Comparison of ENCODE assay signal across 1 cellular context in genomic region chr13:59461411-59461810, GRCh38.
TF ChIP-seq lines count a peak whose summit lies in the region.

No MANE protein-coding gene starts in this region.

TF ChIP-seq in K562, 482 proteins besides CTCF, POLR2A, EP300 and RAD21 (continued from another document and continues in another):
- TF ChIP-seq PRDM10 (IDR thresholded peaks at IDR 0.05; ENCODE audit: partially characterized antibody), result no peak
- no peak for TF ChIP-seq SAFB2 (IDR thresholded peaks at IDR 0.05; ENCODE audit: borderline replicate concordance, low read depth, low read length, severe bottlenecking)
- TF ChIP-seq ZNF282 (CRISPR knock-in tag; IDR thresholded peaks at IDR 0.05), result no peak
- TF ChIP-seq FOXA1 (IDR thresholded peaks at IDR 0.05; ENCODE audit: borderline replicate concordance), result no peak
- no peak for TF ChIP-seq GTF2F1 (IDR thresholded peaks at IDR 0.05; ENCODE audit: low read depth, low read length)
- no peak for TF ChIP-seq XRCC4 (IDR thresholded peaks at IDR 0.05; ENCODE audit: extremely low read depth, insufficient read depth, insufficient read length)
- no peak for TF ChIP-seq SMAD4 (CRISPR knock-in tag; conservative IDR thresholded peaks at IDR 0.05)
- TF ChIP-seq SRF (CRISPR knock-in tag; IDR thresholded peaks at IDR 0.05), result no peak
- no peak for TF ChIP-seq CC2D1A (IDR thresholded peaks at IDR 0.05)
- TF ChIP-seq SNIP1 (IDR thresholded peaks at IDR 0.05; ENCODE audit: low read depth), result no peak
- TF ChIP-seq NCOR1 (IDR thresholded peaks at IDR 0.05), result peak; percentile 77
- peak; percentile 81 for TF ChIP-seq MTA2 (IDR thresholded peaks at IDR 0.05; ENCODE audit: low read depth)
- no peak for TF ChIP-seq ZZZ3 (IDR thresholded peaks at IDR 0.05)
- TF ChIP-seq HMBOX1 (IDR thresholded peaks at IDR 0.05), result no peak
- no peak for TF ChIP-seq MYC (IDR thresholded peaks at IDR 0.05; ENCODE audit: low read depth, low read length)
- no peak for TF ChIP-seq MYC (CRISPR knock-in tag; IDR thresholded peaks at IDR 0.05; ENCODE audit: borderline replicate concordance, low read depth)
- no peak for TF ChIP-seq SNRNP70 (optimal IDR thresholded peaks at IDR 0.05; ENCODE audit: low read depth, low read length)
- TF ChIP-seq RBBP5 (IDR thresholded peaks at IDR 0.05; ENCODE audit: borderline replicate concordance, insufficient read depth, low read length, poor library complexity, severe bottlenecking), result no peak
- no peak for TF ChIP-seq ZBTB43 (CRISPR knock-in tag; IDR thresholded peaks at IDR 0.05)
- TF ChIP-seq SMARCA4 (IDR thresholded peaks at IDR 0.05), result peak; percentile 71; the same call in 1 of the 2 replicates
- TF ChIP-seq E2F6 (IDR thresholded peaks at IDR 0.05; ENCODE audit: borderline replicate concordance in 1 of 2, extremely low read depth in 1 of 2, insufficient read depth in 1 of 2, insufficient read length in 1 of 2, low read depth in 1 of 2, low read length in 1 of 2, poor library complexity in 1 of 2, severe bottlenecking in 1 of 2), result no peak
- TF ChIP-seq ZNF165 (CRISPR knock-in tag; IDR thresholded peaks at IDR 0.05; ENCODE audit: borderline replicate concordance), result no peak
- TF ChIP-seq MED1 (CRISPR knock-in tag; IDR thresholded peaks at IDR 0.05; ENCODE audit: borderline replicate concordance), result no peak
- TF ChIP-seq TAL1 (IDR thresholded peaks at IDR 0.05), result peak; percentile 91
- TF ChIP-seq SOX6 (IDR thresholded peaks at IDR 0.05), result peak; percentile 98
- TF ChIP-seq E2F1 (CRISPR knock-in tag; IDR thresholded peaks at IDR 0.05), result no peak
- no peak for TF ChIP-seq CHD2 (IDR thresholded peaks at IDR 0.05; ENCODE audit: low read depth, low read length)
- no peak for TF ChIP-seq OTX1 (CRISPR knock-in tag; IDR thresholded peaks at IDR 0.05)
- TF ChIP-seq POLR3A (IDR thresholded peaks at IDR 0.05; ENCODE audit: borderline replicate concordance, extremely low read depth, insufficient read depth, insufficient read length), result no peak
- TF ChIP-seq ZBTB5 (IDR thresholded peaks at IDR 0.05), result no peak
- TF ChIP-seq RB1 (IDR thresholded peaks at IDR 0.05; ENCODE audit: low read depth), result no peak
- no peak for TF ChIP-seq ZNF212 (CRISPR knock-in tag; IDR thresholded peaks at IDR 0.05)
- no peak for TF ChIP-seq MCM7 (IDR thresholded peaks at IDR 0.05)
- no peak for TF ChIP-seq FOXA3 (CRISPR knock-in tag; conservative IDR thresholded peaks at IDR 0.05 in 1 of 2, IDR thresholded peaks at IDR 0.05 in 1 of 2)
- TF ChIP-seq ZNF253 (CRISPR knock-in tag; conservative IDR thresholded peaks at IDR 0.05), result no peak
- no peak for TF ChIP-seq HES1 (IDR thresholded peaks at IDR 0.05; ENCODE audit: low read depth)
- no peak for TF ChIP-seq ZNF785 (CRISPR knock-in tag; IDR thresholded peaks at IDR 0.05)
- TF ChIP-seq ELK1 (CRISPR knock-in tag; IDR thresholded peaks at IDR 0.05), result no peak
- no peak for TF ChIP-seq ZNF695 (CRISPR knock-in tag; IDR thresholded peaks at IDR 0.05)
- TF ChIP-seq TRIM24 (IDR thresholded peaks at IDR 0.05), result peak in 1 of 2 experiments; percentile 38; a peak in 1 of 4 replicates
- TF ChIP-seq ZC3H8 (IDR thresholded peaks at IDR 0.05), result no peak
- TF ChIP-seq TSHZ1 (CRISPR knock-in tag; IDR thresholded peaks at IDR 0.05), result no peak
- no peak for TF ChIP-seq ZNF311 (CRISPR knock-in tag; IDR thresholded peaks at IDR 0.05)
- no peak for TF ChIP-seq ZKSCAN8 (CRISPR knock-in tag; IDR thresholded peaks at IDR 0.05)
- TF ChIP-seq RBM14 (IDR thresholded peaks at IDR 0.05; ENCODE audit: borderline replicate concordance, insufficient read depth, low read depth, low read length), result no peak
- TF ChIP-seq MAZ (CRISPR knock-in tag; conservative IDR thresholded peaks at IDR 0.05 in 1 of 2, IDR thresholded peaks at IDR 0.05 in 1 of 2), result no peak
- no peak for TF ChIP-seq RFX7 (CRISPR knock-in tag; IDR thresholded peaks at IDR 0.05)
- TF ChIP-seq TAF15 (IDR thresholded peaks at IDR 0.05; ENCODE audit: low read depth, low read length), result no peak
- no peak for TF ChIP-seq KAT2B (IDR thresholded peaks at IDR 0.05; ENCODE audit: low read depth, low read length)
- TF ChIP-seq HDAC8 (tag; IDR thresholded peaks at IDR 0.05), result no peak
- TF ChIP-seq CBFA2T3 (IDR thresholded peaks at IDR 0.05), result peak; percentile 87
- TF ChIP-seq ZNF551 (CRISPR knock-in tag; IDR thresholded peaks at IDR 0.05), result no peak
- no peak for TF ChIP-seq GABPB2 (CRISPR knock-in tag; conservative IDR thresholded peaks at IDR 0.05)
- no peak for TF ChIP-seq SNAPC5 (CRISPR knock-in tag; IDR thresholded peaks at IDR 0.05)
- TF ChIP-seq SRSF3 (IDR thresholded peaks at IDR 0.05; ENCODE audit: insufficient read depth, low read length), result no peak
- no peak for TF ChIP-seq ZNF655 (CRISPR knock-in tag; IDR thresholded peaks at IDR 0.05)
- TF ChIP-seq SIN3B (IDR thresholded peaks at IDR 0.05; ENCODE audit: low read depth), result no peak
